In genomic region chr19:796692-797527, GRCh38 we compare ENCODE assay signal across 1 cellular context.
A peak's percentile ranks its signal among the peaks of the same experiment; 100 is the strongest.
TF ChIP-seq lines count a peak whose summit lies in the region.

Gene PTBP1 (plus strand): TSS chr19:797452. CDS start chr19:797498, 46 bp downstream.

TF ChIP-seq in GM12878, 131 proteins besides CTCF, POLR2A, EP300 and RAD21 (continued from another document and continues in another):
- TF ChIP-seq FOS (IDR thresholded peaks at IDR 0.05; ENCODE audit: borderline replicate concordance, extremely low read depth, insufficient read length) (peak; percentile 80), MTA3 (IDR thresholded peaks at IDR 0.05; ENCODE audit: borderline replicate concordance, low read length) (no peak), ZNF592 (IDR thresholded peaks at IDR 0.05) (peak; percentile 72; the same call in 1 of the 2 replicates), RELA (IDR thresholded peaks at IDR 0.05; ENCODE audit: borderline replicate concordance, partially characterized antibody) (no peak), PBX3 (IDR thresholded peaks at IDR 0.05; ENCODE audit: insufficient replicate concordance, low read depth, low read length) (peak; percentile 88), ZNF24 (IDR thresholded peaks at IDR 0.05) (no peak), STAT3 (IDR thresholded peaks at IDR 0.05; ENCODE audit: low read depth, low read length) (no peak), ESRRA (IDR thresholded peaks at IDR 0.05; ENCODE audit: low read length) (peak; percentile 64; the same call in 1 of the 2 replicates), ZNF687 (IDR thresholded peaks at IDR 0.05) (no peak; the same call in 1 of the 2 replicates), BHLHE40 (IDR thresholded peaks at IDR 0.05; ENCODE audit: borderline replicate concordance in 1 of 2, low read depth in 2 of 2, low read length in 1 of 2) (peak; percentile 77 to 97), MEF2B (IDR thresholded peaks at IDR 0.05; ENCODE audit: partially characterized antibody, poor library complexity, severe bottlenecking) (peak; percentile 95), ATF7 (IDR thresholded peaks at IDR 0.05; ENCODE audit: low read depth) (0 out of 2 replicates have a peak, but pooled peaks have one; percentile 62), ZNF384 (IDR thresholded peaks at IDR 0.05; ENCODE audit: borderline replicate concordance, low read depth, low read length) (no peak), SP1 (IDR thresholded peaks at IDR 0.05; ENCODE audit: low read depth, low read length) (peak; percentile 98), HDAC6 (IDR thresholded peaks at IDR 0.05; ENCODE audit: unreplicated experiment) (no peak), NFYA (IDR thresholded peaks at IDR 0.05; ENCODE audit: borderline replicate concordance, low read depth, low read length) (no peak; the same call in 1 of the 2 replicates), FOXM1 (IDR thresholded peaks at IDR 0.05; ENCODE audit: low read depth, low read length) (no peak), CEBPZ (IDR thresholded peaks at IDR 0.05; ENCODE audit: low read depth, low read length) (peak; percentile 83), YBX1 (IDR thresholded peaks at IDR 0.05) (no peak), TARDBP (IDR thresholded peaks at IDR 0.05; ENCODE audit: borderline replicate concordance) (peak; percentile 95), PML (IDR thresholded peaks at IDR 0.05; ENCODE audit: low read length) (0 out of 2 replicates have a peak, but pooled peaks have one; percentile 71), RCOR1 (conservative IDR thresholded peaks at IDR 0.05; ENCODE audit: low read depth, low read length) (peak; percentile 98; the same call in 1 of the 2 replicates), ELK1 (IDR thresholded peaks at IDR 0.05; ENCODE audit: low read depth, low read length) (peak; percentile 53; the same call in 1 of the 2 replicates), RAD51 (IDR thresholded peaks at IDR 0.05) (peak; percentile 99), GATAD2B (conservative IDR thresholded peaks at IDR 0.05; ENCODE audit: low read depth) (peak; percentile 52; the same call in 1 of the 2 replicates), ETV6 (conservative IDR thresholded peaks at IDR 0.05 in 1 of 2, IDR thresholded peaks at IDR 0.05 in 1 of 2; ENCODE audit: borderline replicate concordance in 1 of 2, low read depth in 1 of 2) (no peak), REST (IDR thresholded peaks at IDR 0.05; ENCODE audit: low read depth, low read length) (no peak), ASH2L (IDR thresholded peaks at IDR 0.05; ENCODE audit: borderline replicate concordance, low read depth) (0 out of 2 replicates have a peak, but pooled peaks have one; percentile 33), PAX5 (IDR thresholded peaks at IDR 0.05; ENCODE audit: borderline replicate concordance, low read depth, low read length) (peak; percentile 46; the same call in 1 of the 2 replicates), RUNX3 (IDR thresholded peaks at IDR 0.05; ENCODE audit: low read length) (peak; percentile 74; the same call in 1 of the 2 replicates), LARP7 (IDR thresholded peaks at IDR 0.05) (peak; percentile 41; the same call in 1 of the 2 replicates), RB1 (IDR thresholded peaks at IDR 0.05; ENCODE audit: borderline replicate concordance) (no peak; the same call in 1 of the 2 replicates), SKIL (IDR thresholded peaks at IDR 0.05; ENCODE audit: low read depth, poor library complexity, severe bottlenecking) (peak; percentile 20)
